In the genomic region with DNA sequence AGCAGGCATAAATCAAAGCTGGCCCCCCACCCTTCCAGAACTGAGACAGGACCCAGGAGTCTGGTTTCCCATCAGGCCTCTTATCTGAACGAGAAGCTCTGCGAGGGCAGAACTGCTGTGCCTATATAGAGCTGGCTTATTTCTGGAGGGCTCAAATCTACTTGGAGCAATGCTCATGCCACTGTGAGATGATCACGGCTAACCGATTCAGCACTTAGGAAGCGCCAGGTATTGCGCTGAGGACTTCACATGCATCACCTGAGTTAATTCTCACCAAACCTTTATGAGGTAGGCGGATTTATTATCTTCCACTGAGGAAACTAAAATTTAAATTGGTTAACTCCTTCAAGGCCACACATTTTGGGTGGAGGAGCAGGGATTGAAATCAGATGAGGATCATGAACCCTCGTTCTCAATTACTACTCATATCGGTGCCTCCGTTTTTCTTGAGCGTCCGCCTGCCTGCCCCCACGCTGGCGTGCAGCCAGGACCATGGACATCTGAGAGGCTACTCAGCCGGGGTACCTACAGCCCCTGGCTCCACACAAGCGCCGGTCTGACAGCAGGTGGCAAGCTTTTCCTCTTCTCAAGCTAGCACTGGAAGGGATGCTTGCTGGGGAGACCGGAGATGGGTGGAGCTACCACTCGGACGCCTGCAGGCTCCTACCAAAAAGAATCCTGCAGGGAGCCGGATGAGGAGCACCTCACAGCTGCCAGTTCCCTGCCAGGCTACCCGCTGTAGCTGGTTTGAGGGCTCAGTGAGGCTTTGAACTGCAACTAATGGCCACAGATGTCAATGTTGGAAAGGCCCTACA, we compare ENCODE assay signal across 1 cellular context.
TF ChIP-seq lines count a peak whose summit lies in the region.

No MANE protein-coding gene starts in this region.

TF ChIP-seq in HepG2, 621 proteins besides CTCF, POLR2A, EP300 and RAD21 (continues in another document):
- no peak for TF ChIP-seq SAFB2 (CRISPR knock-in tag; IDR thresholded peaks at IDR 0.05; ENCODE audit: borderline replicate concordance, low read depth)
- peak; percentile 11; the same call in 1 of the 2 replicates for TF ChIP-seq ZNF44 (CRISPR knock-in tag; IDR thresholded peaks at IDR 0.05)
- TF ChIP-seq, protein P1, sequence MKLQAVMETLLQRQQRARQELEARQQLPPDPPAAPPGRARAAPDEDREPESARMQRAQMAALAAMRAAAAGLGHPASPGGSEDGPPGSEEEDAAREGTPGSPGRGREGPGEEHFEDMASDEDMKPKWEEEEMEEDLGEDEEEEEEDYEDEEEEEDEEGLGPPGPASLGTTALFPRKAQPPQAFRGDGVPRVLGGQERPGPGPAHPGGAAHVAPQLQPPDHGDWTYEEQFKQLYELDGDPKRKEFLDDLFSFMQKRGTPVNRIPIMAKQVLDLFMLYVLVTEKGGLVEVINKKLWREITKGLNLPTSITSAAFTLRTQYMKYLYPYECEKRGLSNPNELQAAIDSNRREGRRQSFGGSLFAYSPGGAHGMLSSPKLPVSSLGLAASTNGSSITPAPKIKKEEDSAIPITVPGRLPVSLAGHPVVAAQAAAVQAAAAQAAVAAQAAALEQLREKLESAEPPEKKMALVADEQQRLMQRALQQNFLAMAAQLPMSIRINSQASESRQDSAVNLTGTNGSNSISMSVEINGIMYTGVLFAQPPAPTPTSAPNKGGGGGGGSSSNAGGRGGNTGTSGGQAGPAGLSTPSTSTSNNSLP (IDR thresholded peaks at IDR 0.05; ENCODE audit: low read depth, low read length), result no peak; the same call in 1 of the 2 replicates
- TF ChIP-seq, protein P2, sequence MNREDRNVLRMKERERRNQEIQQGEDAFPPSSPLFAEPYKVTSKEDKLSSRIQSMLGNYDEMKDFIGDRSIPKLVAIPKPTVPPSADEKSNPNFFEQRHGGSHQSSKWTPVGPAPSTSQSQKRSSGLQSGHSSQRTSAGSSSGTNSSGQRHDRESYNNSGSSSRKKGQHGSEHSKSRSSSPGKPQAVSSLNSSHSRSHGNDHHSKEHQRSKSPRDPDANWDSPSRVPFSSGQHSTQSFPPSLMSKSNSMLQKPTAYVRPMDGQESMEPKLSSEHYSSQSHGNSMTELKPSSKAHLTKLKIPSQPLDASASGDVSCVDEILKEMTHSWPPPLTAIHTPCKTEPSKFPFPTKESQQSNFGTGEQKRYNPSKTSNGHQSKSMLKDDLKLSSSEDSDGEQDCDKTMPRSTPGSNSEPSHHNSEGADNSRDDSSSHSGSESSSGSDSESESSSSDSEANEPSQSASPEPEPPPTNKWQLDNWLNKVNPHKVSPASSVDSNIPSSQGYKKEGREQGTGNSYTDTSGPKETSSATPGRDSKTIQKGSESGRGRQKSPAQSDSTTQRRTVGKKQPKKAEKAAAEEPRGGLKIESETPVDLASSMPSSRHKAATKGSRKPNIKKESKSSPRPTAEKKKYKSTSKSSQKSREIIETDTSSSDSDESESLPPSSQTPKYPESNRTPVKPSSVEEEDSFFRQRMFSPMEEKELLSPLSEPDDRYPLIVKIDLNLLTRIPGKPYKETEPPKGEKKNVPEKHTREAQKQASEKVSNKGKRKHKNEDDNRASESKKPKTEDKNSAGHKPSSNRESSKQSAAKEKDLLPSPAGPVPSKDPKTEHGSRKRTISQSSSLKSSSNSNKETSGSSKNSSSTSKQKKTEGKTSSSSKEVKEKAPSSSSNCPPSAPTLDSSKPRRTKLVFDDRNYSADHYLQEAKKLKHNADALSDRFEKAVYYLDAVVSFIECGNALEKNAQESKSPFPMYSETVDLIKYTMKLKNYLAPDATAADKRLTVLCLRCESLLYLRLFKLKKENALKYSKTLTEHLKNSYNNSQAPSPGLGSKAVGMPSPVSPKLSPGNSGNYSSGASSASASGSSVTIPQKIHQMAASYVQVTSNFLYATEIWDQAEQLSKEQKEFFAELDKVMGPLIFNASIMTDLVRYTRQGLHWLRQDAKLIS (CRISPR knock-in tag; IDR thresholded peaks at IDR 0.05), result no peak
- TF ChIP-seq CENPT (CRISPR knock-in tag; IDR thresholded peaks at IDR 0.05; ENCODE audit: low read depth), result no peak
- TF ChIP-seq, protein P3, sequence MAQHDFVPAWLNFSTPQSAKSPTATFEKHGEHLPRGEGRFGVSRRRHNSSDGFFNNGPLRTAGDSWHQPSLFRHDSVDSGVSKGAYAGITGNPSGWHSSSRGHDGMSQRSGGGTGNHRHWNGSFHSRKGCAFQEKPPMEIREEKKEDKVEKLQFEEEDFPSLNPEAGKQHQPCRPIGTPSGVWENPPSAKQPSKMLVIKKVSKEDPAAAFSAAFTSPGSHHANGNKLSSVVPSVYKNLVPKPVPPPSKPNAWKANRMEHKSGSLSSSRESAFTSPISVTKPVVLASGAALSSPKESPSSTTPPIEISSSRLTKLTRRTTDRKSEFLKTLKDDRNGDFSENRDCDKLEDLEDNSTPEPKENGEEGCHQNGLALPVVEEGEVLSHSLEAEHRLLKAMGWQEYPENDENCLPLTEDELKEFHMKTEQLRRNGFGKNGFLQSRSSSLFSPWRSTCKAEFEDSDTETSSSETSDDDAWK (CRISPR knock-in tag; IDR thresholded peaks at IDR 0.05), result no peak
- 0 out of 2 replicates have a peak, but pooled peaks have one; percentile 72 for TF ChIP-seq ZNF33B (CRISPR knock-in tag; IDR thresholded peaks at IDR 0.05)
- no peak for TF ChIP-seq PHF8 (CRISPR knock-in tag; IDR thresholded peaks at IDR 0.05)
- TF ChIP-seq, protein P4, sequence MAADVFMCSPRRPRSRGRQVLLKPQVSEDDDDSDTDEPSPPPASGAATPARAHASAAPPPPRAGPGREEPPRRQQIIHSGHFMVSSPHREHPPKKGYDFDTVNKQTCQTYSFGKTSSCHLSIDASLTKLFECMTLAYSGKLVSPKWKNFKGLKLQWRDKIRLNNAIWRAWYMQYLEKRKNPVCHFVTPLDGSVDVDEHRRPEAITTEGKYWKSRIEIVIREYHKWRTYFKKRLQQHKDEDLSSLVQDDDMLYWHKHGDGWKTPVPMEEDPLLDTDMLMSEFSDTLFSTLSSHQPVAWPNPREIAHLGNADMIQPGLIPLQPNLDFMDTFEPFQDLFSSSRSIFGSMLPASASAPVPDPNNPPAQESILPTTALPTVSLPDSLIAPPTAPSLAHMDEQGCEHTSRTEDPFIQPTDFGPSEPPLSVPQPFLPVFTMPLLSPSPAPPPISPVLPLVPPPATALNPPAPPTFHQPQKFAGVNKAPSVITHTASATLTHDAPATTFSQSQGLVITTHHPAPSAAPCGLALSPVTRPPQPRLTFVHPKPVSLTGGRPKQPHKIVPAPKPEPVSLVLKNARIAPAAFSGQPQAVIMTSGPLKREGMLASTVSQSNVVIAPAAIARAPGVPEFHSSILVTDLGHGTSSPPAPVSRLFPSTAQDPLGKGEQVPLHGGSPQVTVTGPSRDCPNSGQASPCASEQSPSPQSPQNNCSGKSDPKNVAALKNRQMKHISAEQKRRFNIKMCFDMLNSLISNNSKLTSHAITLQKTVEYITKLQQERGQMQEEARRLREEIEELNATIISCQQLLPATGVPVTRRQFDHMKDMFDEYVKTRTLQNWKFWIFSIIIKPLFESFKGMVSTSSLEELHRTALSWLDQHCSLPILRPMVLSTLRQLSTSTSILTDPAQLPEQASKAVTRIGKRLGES (CRISPR knock-in tag; IDR thresholded peaks at IDR 0.05; ENCODE audit: borderline replicate concordance), result no peak
- TF ChIP-seq ZNF335 (CRISPR knock-in tag; IDR thresholded peaks at IDR 0.05), result no peak
- TF ChIP-seq ISX (CRISPR knock-in tag; conservative IDR thresholded peaks at IDR 0.05), result no peak
- TF ChIP-seq POLR2G (IDR thresholded peaks at IDR 0.05; ENCODE audit: low read depth, low read length), result peak; percentile 58
- no peak for TF ChIP-seq TCF7 (IDR thresholded peaks at IDR 0.05; ENCODE audit: low read depth)
- TF ChIP-seq NFRKB (IDR thresholded peaks at IDR 0.05), result no peak
- TF ChIP-seq ZNF232 (CRISPR knock-in tag; IDR thresholded peaks at IDR 0.05; ENCODE audit: borderline replicate concordance), result peak; percentile 69; the same call in 1 of the 2 replicates
- peak; percentile 43; the same call in 1 of the 2 replicates for TF ChIP-seq ZNF558 (CRISPR knock-in tag; IDR thresholded peaks at IDR 0.05; ENCODE audit: borderline replicate concordance)
- TF ChIP-seq, protein P5, sequence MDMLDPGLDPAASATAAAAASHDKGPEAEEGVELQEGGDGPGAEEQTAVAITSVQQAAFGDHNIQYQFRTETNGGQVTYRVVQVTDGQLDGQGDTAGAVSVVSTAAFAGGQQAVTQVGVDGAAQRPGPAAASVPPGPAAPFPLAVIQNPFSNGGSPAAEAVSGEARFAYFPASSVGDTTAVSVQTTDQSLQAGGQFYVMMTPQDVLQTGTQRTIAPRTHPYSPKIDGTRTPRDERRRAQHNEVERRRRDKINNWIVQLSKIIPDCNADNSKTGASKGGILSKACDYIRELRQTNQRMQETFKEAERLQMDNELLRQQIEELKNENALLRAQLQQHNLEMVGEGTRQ (IDR thresholded peaks at IDR 0.05; ENCODE audit: low read depth, low read length), result no peak
- TF ChIP-seq, protein P5 (CRISPR knock-in tag; IDR thresholded peaks at IDR 0.05; ENCODE audit: borderline replicate concordance), result no peak
- TF ChIP-seq ZNF619 (CRISPR knock-in tag; IDR thresholded peaks at IDR 0.05), result no peak; the same call in 1 of the 2 replicates
- no peak for TF ChIP-seq ZNF776 (CRISPR knock-in tag; IDR thresholded peaks at IDR 0.05)
- TF ChIP-seq ZNF775 (CRISPR knock-in tag; IDR thresholded peaks at IDR 0.05; ENCODE audit: borderline replicate concordance), result 0 out of 2 replicates have a peak, but pooled peaks have one; percentile 17
- no peak for TF ChIP-seq ZNF260 (CRISPR knock-in tag; IDR thresholded peaks at IDR 0.05; ENCODE audit: borderline replicate concordance, low read depth)
- TF ChIP-seq PHF20 (CRISPR knock-in tag; IDR thresholded peaks at IDR 0.05), result 0 out of 2 replicates have a peak, but pooled peaks have one; percentile 29
- TF ChIP-seq, protein P6, sequence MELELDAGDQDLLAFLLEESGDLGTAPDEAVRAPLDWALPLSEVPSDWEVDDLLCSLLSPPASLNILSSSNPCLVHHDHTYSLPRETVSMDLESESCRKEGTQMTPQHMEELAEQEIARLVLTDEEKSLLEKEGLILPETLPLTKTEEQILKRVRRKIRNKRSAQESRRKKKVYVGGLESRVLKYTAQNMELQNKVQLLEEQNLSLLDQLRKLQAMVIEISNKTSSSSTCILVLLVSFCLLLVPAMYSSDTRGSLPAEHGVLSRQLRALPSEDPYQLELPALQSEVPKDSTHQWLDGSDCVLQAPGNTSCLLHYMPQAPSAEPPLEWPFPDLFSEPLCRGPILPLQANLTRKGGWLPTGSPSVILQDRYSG (CRISPR knock-in tag; IDR thresholded peaks at IDR 0.05), result 0 out of 2 replicates have a peak, but pooled peaks have one; percentile 71
- TF ChIP-seq, protein P7, sequence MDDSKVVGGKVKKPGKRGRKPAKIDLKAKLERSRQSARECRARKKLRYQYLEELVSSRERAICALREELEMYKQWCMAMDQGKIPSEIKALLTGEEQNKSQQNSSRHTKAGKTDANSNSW (CRISPR knock-in tag; IDR thresholded peaks at IDR 0.05; ENCODE audit: borderline replicate concordance), result no peak
- TF ChIP-seq, protein P8, sequence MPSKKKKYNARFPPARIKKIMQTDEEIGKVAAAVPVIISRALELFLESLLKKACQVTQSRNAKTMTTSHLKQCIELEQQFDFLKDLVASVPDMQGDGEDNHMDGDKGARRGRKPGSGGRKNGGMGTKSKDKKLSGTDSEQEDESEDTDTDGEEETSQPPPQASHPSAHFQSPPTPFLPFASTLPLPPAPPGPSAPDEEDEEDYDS (CRISPR knock-in tag; IDR thresholded peaks at IDR 0.05), result peak; percentile 69
- TF ChIP-seq, protein P9, sequence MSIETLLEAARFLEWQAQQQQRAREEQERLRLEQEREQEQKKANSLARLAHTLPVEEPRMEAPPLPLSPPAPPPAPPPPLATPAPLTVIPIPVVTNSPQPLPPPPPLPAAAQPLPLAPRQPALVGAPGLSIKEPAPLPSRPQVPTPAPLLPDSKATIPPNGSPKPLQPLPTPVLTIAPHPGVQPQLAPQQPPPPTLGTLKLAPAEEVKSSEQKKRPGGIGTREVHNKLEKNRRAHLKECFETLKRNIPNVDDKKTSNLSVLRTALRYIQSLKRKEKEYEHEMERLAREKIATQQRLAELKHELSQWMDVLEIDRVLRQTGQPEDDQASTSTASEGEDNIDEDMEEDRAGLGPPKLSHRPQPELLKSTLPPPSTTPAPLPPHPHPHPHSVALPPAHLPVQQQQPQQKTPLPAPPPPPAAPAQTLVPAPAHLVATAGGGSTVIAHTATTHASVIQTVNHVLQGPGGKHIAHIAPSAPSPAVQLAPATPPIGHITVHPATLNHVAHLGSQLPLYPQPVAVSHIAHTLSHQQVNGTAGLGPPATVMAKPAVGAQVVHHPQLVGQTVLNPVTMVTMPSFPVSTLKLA (IDR thresholded peaks at IDR 0.05), result no peak
- peak; percentile 55; the same call in 1 of the 2 replicates for TF ChIP-seq SMAD1 (CRISPR knock-in tag; IDR thresholded peaks at IDR 0.05; ENCODE audit: borderline replicate concordance, low read depth)
- TF ChIP-seq ZNF460 (CRISPR knock-in tag; IDR thresholded peaks at IDR 0.05; ENCODE audit: borderline replicate concordance), result no peak
- TF ChIP-seq SCMH1 (CRISPR knock-in tag; IDR thresholded peaks at IDR 0.05; ENCODE audit: borderline replicate concordance), result no peak
- TF ChIP-seq ZNF501 (CRISPR knock-in tag; IDR thresholded peaks at IDR 0.05), result peak; percentile 0; the same call in 1 of the 2 replicates
- TF ChIP-seq, protein P10, sequence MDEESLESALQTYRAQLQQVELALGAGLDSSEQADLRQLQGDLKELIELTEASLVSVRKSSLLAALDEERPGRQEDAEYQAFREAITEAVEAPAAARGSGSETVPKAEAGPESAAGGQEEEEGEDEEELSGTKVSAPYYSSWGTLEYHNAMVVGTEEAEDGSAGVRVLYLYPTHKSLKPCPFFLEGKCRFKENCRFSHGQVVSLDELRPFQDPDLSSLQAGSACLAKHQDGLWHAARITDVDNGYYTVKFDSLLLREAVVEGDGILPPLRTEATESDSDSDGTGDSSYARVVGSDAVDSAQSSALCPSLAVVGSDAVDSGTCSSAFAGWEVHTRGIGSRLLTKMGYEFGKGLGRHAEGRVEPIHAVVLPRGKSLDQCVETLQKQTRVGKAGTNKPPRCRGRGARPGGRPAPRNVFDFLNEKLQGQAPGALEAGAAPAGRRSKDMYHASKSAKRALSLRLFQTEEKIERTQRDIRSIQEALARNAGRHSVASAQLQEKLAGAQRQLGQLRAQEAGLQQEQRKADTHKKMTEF (CRISPR knock-in tag; IDR thresholded peaks at IDR 0.05), result no peak; the same call in 1 of the 2 replicates
- TF ChIP-seq BRD4 (CRISPR knock-in tag; IDR thresholded peaks at IDR 0.05), result 0 out of 2 replicates have a peak, but pooled peaks have one; percentile 84
- TF ChIP-seq, protein P11, sequence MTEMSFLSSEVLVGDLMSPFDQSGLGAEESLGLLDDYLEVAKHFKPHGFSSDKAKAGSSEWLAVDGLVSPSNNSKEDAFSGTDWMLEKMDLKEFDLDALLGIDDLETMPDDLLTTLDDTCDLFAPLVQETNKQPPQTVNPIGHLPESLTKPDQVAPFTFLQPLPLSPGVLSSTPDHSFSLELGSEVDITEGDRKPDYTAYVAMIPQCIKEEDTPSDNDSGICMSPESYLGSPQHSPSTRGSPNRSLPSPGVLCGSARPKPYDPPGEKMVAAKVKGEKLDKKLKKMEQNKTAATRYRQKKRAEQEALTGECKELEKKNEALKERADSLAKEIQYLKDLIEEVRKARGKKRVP (CRISPR knock-in tag; IDR thresholded peaks at IDR 0.05), result no peak
- no peak for TF ChIP-seq EHMT2 (IDR thresholded peaks at IDR 0.05; ENCODE audit: borderline replicate concordance, low read depth, low read length)
- TF ChIP-seq ZNF431 (CRISPR knock-in tag; IDR thresholded peaks at IDR 0.05; ENCODE audit: borderline replicate concordance, low read depth), result peak; percentile 91; the same call in 1 of the 2 replicates
- peak; percentile 55; the same call in 1 of the 2 replicates for TF ChIP-seq MYNN (CRISPR knock-in tag; IDR thresholded peaks at IDR 0.05; ENCODE audit: low read depth)
- no peak for TF ChIP-seq ZNF382 (CRISPR knock-in tag; IDR thresholded peaks at IDR 0.05; ENCODE audit: borderline replicate concordance)
